32 cellular contexts compared by ENCODE assay signal in genomic region chr17:45996282-45996937, GRCh38. TPM values are rescaled to one million over a fixed set of nuclear protein-coding genes. Genes with fewer than 3 reads are reported as not detected.
"Had no signal": no experiment of that assay in that cellular context is flagged by ENCODE, and none has a peak within 500 bp of the region (broad histone marks: within the 10 kb centered on the region; RNA-seq: fewer than 3 reads in every experiment).

No MANE protein-coding gene starts in this region.

- H3K27ac ChIP-seq: coronary artery, epithelial cell of prostate, lower lobe of right lung, pancreas, right atrium auricular region, sigmoid colon, stomach, testis, tibial artery, upper lobe of left lung had no signal

- H3K4me1 Mint-ChIP-seq: central memory CD8-positive, alpha-beta T cell; stimulated activated naive B cell treated with anti-CD40 and anti-IgM and Interleukin-4, amounts not matched to agents 10 μg/mL and 1 μg/mL and 100 μg/mL, for 72 hours had no signal

- H3K9me3 ChIP-seq: gastrocnemius medialis, lower lobe of right lung, pancreas, right atrium auricular region, sigmoid colon, stomach, testis, tibial artery, upper lobe of left lung had no signal

- H3K4me1 ChIP-seq: gastrocnemius medialis, lower lobe of right lung, pancreas, right atrium auricular region, sigmoid colon, stomach, testis, tibial artery, upper lobe of left lung had no signal

- H3K9me3 Mint-ChIP-seq: central memory CD8-positive, alpha-beta T cell; naive thymus-derived CD8-positive, alpha-beta T cell; nephron progenitor cell; stimulated activated naive B cell treated with anti-CD40 and anti-IgM and Interleukin-4, amounts not matched to agents 10 μg/mL and 1 μg/mL and 100 μg/mL, for 72 hours had no signal

- H3K27me3 ChIP-seq: gastrocnemius medialis, pancreas, right atrium auricular region, sigmoid colon, stomach, testis, tibial artery, upper lobe of left lung had no signal

- H3K36me3 ChIP-seq: lower lobe of right lung, pancreas, right atrium auricular region, stomach, tibial artery, upper lobe of left lung had no signal

- H3K4me3 Mint-ChIP-seq: central memory CD8-positive, alpha-beta T cell; naive thymus-derived CD8-positive, alpha-beta T cell; nephron progenitor cell; stimulated activated naive B cell treated with anti-CD40 and anti-IgM and Interleukin-4, amounts not matched to agents 10 μg/mL and 1 μg/mL and 100 μg/mL, for 72 hours had no signal

- H3K4me3 ChIP-seq: coronary artery, gastrocnemius medialis, lower lobe of right lung, pancreas, right atrium auricular region, sigmoid colon, stomach, testis, tibial artery, upper lobe of left lung had no signal

- DNase-seq: effector CD4-positive, alpha-beta T cell; foreskin fibroblast; head of caudate nucleus; left ventricle myocardium superior; lower lobe of right lung; nephron progenitor cell; occipital lobe; sigmoid colon; stimulated activated CD4-positive, alpha-beta T cell treated with anti-CD3 and anti-CD28 coated beads, Interleukin-4, amount 100 ng/mL, for 4 hours; stimulated activated naive B cell treated with anti-CD40 and anti-IgM and Interleukin-4, amounts not matched to agents 10 μg/mL and 1 μg/mL and 100 μg/mL, for 72 hours; stomach; testis; tibial artery; upper lobe of left lung had no signal

- H3K27ac Mint-ChIP-seq: stimulated activated naive B cell treated with anti-CD40 and anti-IgM and Interleukin-4, amounts not matched to agents 10 μg/mL and 1 μg/mL and 100 μg/mL, for 72 hours had no signal

- H3K36me3 Mint-ChIP-seq: naive thymus-derived CD8-positive, alpha-beta T cell; stimulated activated naive B cell treated with anti-CD40 and anti-IgM and Interleukin-4, amounts not matched to agents 10 μg/mL and 1 μg/mL and 100 μg/mL, for 72 hours had no signal

- H3K27me3 Mint-ChIP-seq: central memory CD8-positive, alpha-beta T cell; naive thymus-derived CD8-positive, alpha-beta T cell; stimulated activated naive B cell treated with anti-CD40 and anti-IgM and Interleukin-4, amounts not matched to agents 10 μg/mL and 1 μg/mL and 100 μg/mL, for 72 hours had no signal

- FAIRE-seq: keratinocyte, pancreas, urothelium cell line had no signal

RNA-seq across cellular contexts. Expression of gene STH, which starts 2.6 kb away (rescaled TPM):
- total RNA-seq: chondrocyte; dermis microvascular lymphatic vessel endothelial cell; esophagus mucosa; gastrocnemius medialis; glomerular endothelial cell; left ventricle myocardium superior; lower lobe of right lung; mesenteric fat pad; myocyte; naive thymus-derived CD8-positive, alpha-beta T cell; pancreas; posterior vena cava; right atrium auricular region; sigmoid colon; skeletal muscle tissue; stomach; subcutaneous adipose tissue; upper lobe of left lung had no signal
- polyA plus RNA-seq: keratinocyte; naive thymus-derived CD8-positive, alpha-beta T cell; pancreas; sigmoid colon; stomach had no signal
